ENCODE assay signal across 8 cellular contexts in the genomic region with DNA sequence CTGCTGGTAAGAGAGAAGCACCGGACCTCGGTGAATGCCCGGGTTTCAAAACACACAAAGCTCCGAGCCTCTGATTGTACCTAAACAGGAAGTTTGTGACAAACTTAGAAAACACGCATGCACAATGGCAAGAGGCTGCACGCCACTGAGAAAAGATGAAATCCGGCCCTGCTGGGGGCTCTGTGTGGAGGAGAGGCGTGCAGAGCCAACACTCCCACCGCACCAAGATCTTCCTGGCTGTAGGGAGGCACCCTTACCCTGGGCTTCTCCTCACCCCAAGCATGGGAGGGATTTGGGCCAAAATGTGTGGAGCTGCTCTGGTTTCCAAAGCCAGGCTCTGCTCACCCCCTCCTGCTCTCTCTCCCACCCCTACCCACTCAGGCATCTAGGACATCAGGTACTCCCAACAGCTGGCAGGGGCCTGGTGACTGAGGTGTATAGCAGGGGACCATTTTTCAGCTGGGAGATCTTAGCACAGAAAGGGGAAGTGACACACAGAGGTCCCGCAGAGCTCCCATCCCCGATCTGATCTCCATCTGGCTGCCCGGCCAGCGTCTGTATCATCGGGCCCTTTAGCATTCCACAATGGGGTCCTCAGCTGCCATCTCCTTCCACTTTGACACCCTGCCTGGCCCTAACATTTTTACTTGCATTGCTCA.
DNase-seq lines count a peak whose midpoint lies in the region; ATAC-seq and TF ChIP-seq lines count a peak whose summit lies in the region.

No MANE protein-coding gene starts in this region.

- H3K9me3 ChIP-seq in AG04450 (ENCODE audit: control insufficient read depth, insufficient read depth, low read length), result no peaks in the 10 kb centered on the region

- H3K27me3 Mint-ChIP-seq in activated T-cell treated with anti-CD3 and anti-CD28 coated beads, Interleukin-2, amount 50 U/mL, for 72 hours (ENCODE audit: low read depth), result no peaks in the 10 kb centered on the region
- peaks cover 0 to 16% (median 5%) of the 10 kb centered on the region in 3 donors for H3K27me3 Mint-ChIP-seq in naive B cell

- peaks cover 7 to 10% of the 10 kb centered on the region in 2 donors for H3K36me3 Mint-ChIP-seq in activated T-cell treated with anti-CD3 and anti-CD28 coated beads, Interleukin-2, amount 50 U/mL, for 72 hours (ENCODE audit: insufficient read depth in 2 of 2)
- H3K36me3 Mint-ChIP-seq in naive B cell, result no peaks in the 10 kb centered on the region

- ATAC-seq in GM18909 (IDR thresholded peaks at IDR 0.05; ENCODE audit: poor library complexity, unreplicated experiment), result peak; percentile 59
- peak; percentile 38 for ATAC-seq in HG03378 (IDR thresholded peaks at IDR 0.05; ENCODE audit: unreplicated experiment)
- ATAC-seq in activated T-cell treated with anti-CD3 and anti-CD28 coated beads, Interleukin-2, amount 50 U/mL, for 72 hours (replicated peaks in 1 of 2), result peak; percentile 43 to 53
- peak; percentile 85 to 92 for ATAC-seq in naive B cell (ENCODE audit: low read depth in 2 of 2)

- no peak overlapping the region for H3K4me3 ChIP-seq in AG04450 (ENCODE audit: low read depth, low read length)

- CTCF ChIA-PET in AG04450 (lab: Charles Lee), result interaction anchor here (1.8 kb wide), 1 partner anchor 180 kb away, joined by 7 read pairs; no protein-coding TSS in a partner anchor

- peak overlapping the region; percentile 83 to 93 for H3K4me3 Mint-ChIP-seq in activated T-cell treated with anti-CD3 and anti-CD28 coated beads, Interleukin-2, amount 50 U/mL, for 72 hours
- H3K4me3 Mint-ChIP-seq in naive B cell, result peak overlapping the region in 7 of 8 donors; percentile 17 to 87 (median 55)

- H3K4me1 Mint-ChIP-seq in activated T-cell treated with anti-CD3 and anti-CD28 coated beads, Interleukin-2, amount 50 U/mL, for 72 hours (ENCODE audit: low read depth), result peaks cover 80% of the 10 kb centered on the region
- H3K4me1 Mint-ChIP-seq in naive B cell, result peaks cover 15 to 18% (median 17%) of the 10 kb centered on the region in 3 donors

- peak overlapping the region; percentile 99 for H3K27ac Mint-ChIP-seq in activated T-cell treated with anti-CD3 and anti-CD28 coated beads, Interleukin-2, amount 50 U/mL, for 72 hours
- H3K27ac Mint-ChIP-seq in naive B cell, result peak overlapping the region in 2 of 6 donors; percentile 25 to 44

- H3K27me3 ChIP-seq in AG04450 (ENCODE audit: control insufficient read depth, insufficient read depth, low read length), result no peaks in the 10 kb centered on the region

- POLR2A ChIA-PET in AG04450 (lab: Yijun Ruan, JAX), result no interaction called here

- H3K27ac ChIP-seq in AG04450 (ENCODE audit: low read depth, low read length), result peak overlapping the region; percentile 61

- no peak for TF ChIP-seq CTCF in AG04450 (IDR thresholded peaks at IDR 0.05; ENCODE audit: low read depth, low read length)

- H3K9me3 Mint-ChIP-seq in activated T-cell treated with anti-CD3 and anti-CD28 coated beads, Interleukin-2, amount 50 U/mL, for 72 hours, result no peaks in the 10 kb centered on the region
- peaks cover 0 to 4% (median 0%) of the 10 kb centered on the region in 7 donors for H3K9me3 Mint-ChIP-seq in naive B cell

- no peak for DNase-seq in AG04450 (ENCODE audit: low read depth, low spot score)
- DNase-seq in activated T-cell treated with anti-CD3 and anti-CD28 coated beads, Interleukin-2, amount 50 U/mL, for 72 hours, result peak; percentile 43 to 54
- DNase-seq in naive B cell, result no peak
- no peak for DNase-seq in NCI-H1417 treated with DMSO at 0.1 percent for 48 hours (lab: John Stamatoyannopoulos, UW)
- DNase-seq in NCI-H510A (lab: John Stamatoyannopoulos, UW), result no peak
- DNase-seq in COLO829 (ENCODE audit: low spot score), result no peak

Comparison
In these comparisons a context has a peak if more than half of its experiments do, and no peak if none do; other contexts are left out.
1. DNase-seq: peak in activated T-cell treated with anti-CD3 and anti-CD28 coated beads, Interleukin-2, amount 50 U/mL, for 72 hours (2 of 2); none in AG04450 (single experiment), naive B cell (single experiment), NCI-H1417 treated with DMSO at 0.1 percent for 48 hours (single experiment), NCI-H510A (single experiment) and COLO829 (single experiment).
2. ATAC-seq: peak in every context shown above with its lines; median percentile 88 in naive B cell; 59 in GM18909; 48 in activated T-cell treated with anti-CD3 and anti-CD28 coated beads, Interleukin-2, amount 50 U/mL, for 72 hours; 38 in HG03378.